11 cellular contexts compared by ENCODE assay signal in genomic region chr1:108831225-108831624, GRCh38. TPM values are rescaled to one million over a fixed set of nuclear protein-coding genes. Genes with fewer than 3 reads are reported as not detected.
A peak's percentile ranks its signal among the peaks of the same experiment; 100 is the strongest.
DNase-seq lines count a peak whose midpoint lies in the region; ATAC-seq, FAIRE-seq and TF ChIP-seq lines count a peak whose summit lies in the region.
"Had no signal": no experiment of that assay in that cellular context is flagged by ENCODE, and none has a peak within 500 bp of the region (broad histone marks: within the 10 kb centered on the region; RNA-seq: fewer than 3 reads in every experiment).

No MANE protein-coding gene starts in this region.

- TF ChIP-seq CTCF in astrocyte (IDR thresholded peaks at IDR 0.05; ENCODE audit: insufficient read depth, low read depth, low read length) (no peak), left ventricle myocardium inferior (IDR thresholded peaks at IDR 0.05; ENCODE audit: borderline replicate concordance) (no peak), spleen (IDR thresholded peaks at IDR 0.05 in 8 of 11, conservative IDR thresholded peaks at IDR 0.05 in 3 of 11) (no peak), endodermal cell (conservative IDR thresholded peaks at IDR 0.05) (no peak)

- H3K27ac ChIP-seq in astrocyte (ENCODE audit: low read depth, low read length) (peak overlapping the region; percentile 89), left ventricle myocardium inferior (replicated peaks) (peak overlapping the region; percentile 81), spleen (peak overlapping the region in 6 of 8 donors; percentile 1 to 63 (median 51)), endodermal cell (ENCODE audit: low read depth, low read length) (no peak overlapping the region)

- H3K36me3 Mint-ChIP-seq in astrocyte (ENCODE audit: low read depth, unreplicated experiment), result no peaks in the 10 kb centered on the region
- no peaks in the 10 kb centered on the region for H3K36me3 Mint-ChIP-seq in activated naive CD8-positive, alpha-beta T cell treated with anti-CD3 and anti-CD28 coated beads, Interleukin-2, amount 50 U/mL, for 24 hours (ENCODE audit: low read depth)
- no peaks in the 10 kb centered on the region for H3K36me3 Mint-ChIP-seq in endodermal cell (ENCODE audit: low read depth)

- H3K27me3 Mint-ChIP-seq in astrocyte (ENCODE audit: low read depth, unreplicated experiment) (no peaks in the 10 kb centered on the region), endodermal cell (ENCODE audit: insufficient read depth) (no peaks in the 10 kb centered on the region)
- no peaks in the 10 kb centered on the region for H3K27me3 Mint-ChIP-seq in activated naive CD8-positive, alpha-beta T cell treated with anti-CD3 and anti-CD28 coated beads, Interleukin-2, amount 50 U/mL, for 24 hours

- H3K4me1 Mint-ChIP-seq in astrocyte (ENCODE audit: low read depth, unreplicated experiment), result peaks cover 23% of the 10 kb centered on the region
- H3K4me1 Mint-ChIP-seq in activated naive CD8-positive, alpha-beta T cell treated with anti-CD3 and anti-CD28 coated beads, Interleukin-2, amount 50 U/mL, for 24 hours, result no peaks in the 10 kb centered on the region
- peaks cover 14% of the 10 kb centered on the region for H3K4me1 Mint-ChIP-seq in endodermal cell

- H4K20me1 ChIP-seq in astrocyte (ENCODE audit: insufficient read depth, low read length), result no peaks in the 10 kb centered on the region

- ATAC-seq in activated naive CD8-positive, alpha-beta T cell treated with anti-CD3 and anti-CD28 coated beads, Interleukin-2, amount 50 U/mL, for 24 hours, result no peak
- ATAC-seq in GM18907 (IDR thresholded peaks at IDR 0.05; ENCODE audit: unreplicated experiment) (no peak), GM19455 (IDR thresholded peaks at IDR 0.05; ENCODE audit: unreplicated experiment) (no peak)

- intact Hi-C loops in left ventricle myocardium inferior (cut with micrococcal nuclease) (no loop called here), spleen (cut with DNase I; ENCODE audit: low total_unique reads) (no loop called here)

- no peak overlapping the region for H3K4me3 Mint-ChIP-seq in astrocyte (ENCODE audit: unreplicated experiment)
- H3K4me3 Mint-ChIP-seq in activated naive CD8-positive, alpha-beta T cell treated with anti-CD3 and anti-CD28 coated beads, Interleukin-2, amount 50 U/mL, for 24 hours, result no peak overlapping the region
- no peak overlapping the region for H3K4me3 Mint-ChIP-seq in endodermal cell
- H3K4me3 Mint-ChIP-seq: activated T-helper 1 cell treated with anti-CD3 and anti-CD28 coated beads, Interleukin-12 subunit alpha, Interleukin-12 subunit beta, Interleukin-2, Interleukin-4 antibody, amounts not matched to agents 30 ng/mL and 10 ng/mL and 1 ng/mL, durations not matched to agents 14 hours and 24 hours and 36 hours had no signal

- H3K4me2 ChIP-seq in astrocyte (ENCODE audit: low read length), result peak overlapping the region; percentile 76

- no peak overlapping the region for H3K4me3 ChIP-seq in astrocyte (ENCODE audit: insufficient read depth, low read depth, low read length)
- H3K4me3 ChIP-seq in left ventricle myocardium inferior, result no peak overlapping the region
- H3K4me3 ChIP-seq in spleen, result no peak overlapping the region
- H3K4me3 ChIP-seq in endodermal cell (ENCODE audit: low read length), result no peak overlapping the region

- no peak for TF ChIP-seq POLR2A in spleen (IDR thresholded peaks at IDR 0.05)

- no peaks in the 10 kb centered on the region for H3K9me3 ChIP-seq in astrocyte (ENCODE audit: insufficient read depth, low read depth, low read length)
- H3K9me3 ChIP-seq in left ventricle myocardium inferior (replicated peaks), result no peaks in the 10 kb centered on the region
- no peaks in the 10 kb centered on the region for H3K9me3 ChIP-seq in spleen
- H3K9me3 ChIP-seq in endodermal cell (ENCODE audit: control insufficient read depth, low read length), result no peaks in the 10 kb centered on the region

- H3K9me3 Mint-ChIP-seq in astrocyte (ENCODE audit: unreplicated experiment) (no peaks in the 10 kb centered on the region), endodermal cell (no peaks in the 10 kb centered on the region)
- H3K9me3 Mint-ChIP-seq in activated naive CD8-positive, alpha-beta T cell treated with anti-CD3 and anti-CD28 coated beads, Interleukin-2, amount 50 U/mL, for 24 hours, result no peaks in the 10 kb centered on the region
- H3K9me3 Mint-ChIP-seq: activated T-helper 1 cell treated with anti-CD3 and anti-CD28 coated beads, Interleukin-12 subunit alpha, Interleukin-12 subunit beta, Interleukin-2, Interleukin-4 antibody, amounts not matched to agents 30 ng/mL and 10 ng/mL and 1 ng/mL, durations not matched to agents 14 hours and 24 hours and 36 hours had no signal

- DNase-seq in HCEC 1CT, result peak; percentile 94
- DNase-seq in astrocyte (ENCODE audit: low read depth), result peak; percentile 65
- DNase-seq in left ventricle myocardium inferior, result no peak
- no peak for DNase-seq in spleen
- DNase-seq in activated naive CD8-positive, alpha-beta T cell treated with anti-CD3 and anti-CD28 coated beads, Interleukin-2, amount 50 U/mL, for 24 hours, result no peak
- no peak for DNase-seq in endodermal cell
- DNase-seq: NCI-H146 had no signal

- H3K27me3 ChIP-seq in astrocyte (ENCODE audit: insufficient read depth, low read length) (no peaks in the 10 kb centered on the region), left ventricle myocardium inferior (ENCODE audit: low read depth) (no peaks in the 10 kb centered on the region), spleen (replicated peaks in 1 of 7) (no peaks in the 10 kb centered on the region), endodermal cell (ENCODE audit: control insufficient read depth, insufficient read depth, low read length, poor library complexity, severe bottlenecking) (no peaks in the 10 kb centered on the region)

- H2AFZ ChIP-seq in astrocyte (ENCODE audit: low read depth, low read length), result peak overlapping the region; percentile 19

- FAIRE-seq in astrocyte (lab: Jason Lieb, UNC), result no peak

- H3K9ac ChIP-seq in astrocyte (ENCODE audit: low read length) (peak overlapping the region; percentile 68), endodermal cell (ENCODE audit: extremely low read depth, low read length, poor library complexity, severe bottlenecking) (no peak overlapping the region)

- H3K36me3 ChIP-seq in astrocyte (ENCODE audit: insufficient read depth, low read length) (no peaks in the 10 kb centered on the region), left ventricle myocardium inferior (no peaks in the 10 kb centered on the region), spleen (no peaks in the 10 kb centered on the region), endodermal cell (ENCODE audit: control insufficient read depth, insufficient read depth, low read length) (no peaks in the 10 kb centered on the region)

- H3K27ac Mint-ChIP-seq in astrocyte (ENCODE audit: unreplicated experiment), result no peak overlapping the region
- H3K27ac Mint-ChIP-seq in activated naive CD8-positive, alpha-beta T cell treated with anti-CD3 and anti-CD28 coated beads, Interleukin-2, amount 50 U/mL, for 24 hours, result no peak overlapping the region
- H3K27ac Mint-ChIP-seq in endodermal cell, result no peak overlapping the region
- H3K27ac Mint-ChIP-seq: activated T-helper 1 cell treated with anti-CD3 and anti-CD28 coated beads, Interleukin-12 subunit alpha, Interleukin-12 subunit beta, Interleukin-2, Interleukin-4 antibody, amounts not matched to agents 30 ng/mL and 10 ng/mL and 1 ng/mL, durations not matched to agents 14 hours and 24 hours and 36 hours had no signal

- H3K79me2 ChIP-seq in astrocyte (ENCODE audit: insufficient read depth, low read length), result no peaks in the 10 kb centered on the region

- WGBS in spleen, 5 donors, result 27 to 56% (median 41%) methylated on average over 2 of the region's 2 CpGs
- 95 to 100% methylated on average over 1 to 2 of the region's 2 CpGs for WGBS in endodermal cell (ENCODE audit: insufficient coverage in 1 of 2, insufficient read length in 1 of 2), 2 experiments

- H3K4me1 ChIP-seq in astrocyte (ENCODE audit: insufficient read depth, low read length), result peaks cover 37% of the 10 kb centered on the region
- H3K4me1 ChIP-seq in left ventricle myocardium inferior, result peaks cover 39% of the 10 kb centered on the region
- H3K4me1 ChIP-seq in spleen, result peaks cover 0 to 29% (median 15%) of the 10 kb centered on the region in 6 donors
- H3K4me1 ChIP-seq in endodermal cell (ENCODE audit: control insufficient read depth, insufficient read depth, low read length), result peaks cover 6% of the 10 kb centered on the region

RNA-seq across cellular contexts. Expression of gene AKNAD1, which starts 25.7 kb away (rescaled TPM):
- total RNA-seq in astrocyte (not detected in 2 replicates), left ventricle myocardium inferior (not detected), spleen (not detected), endodermal cell (1 to 10 TPM in 1 of 2 donors, under 1 TPM in 1; 0.20 to 2.0 TPM)
- under 1 TPM in 2 of 3 donors, not detected in 1; 0.03 to 0.11 TPM for polyA plus RNA-seq in spleen
- polyA plus RNA-seq in endodermal cell (2013, experiment 1 of 2), result 0.43 TPM
- polyA plus RNA-seq in endodermal cell (2013, experiment 2 of 2), result 0.29 TPM
- total RNA-seq: activated T-helper 1 cell treated with anti-CD3 and anti-CD28 coated beads, Interleukin-12 subunit alpha, Interleukin-12 subunit beta, Interleukin-2, Interleukin-4 antibody, amounts not matched to agents 30 ng/mL and 10 ng/mL and 1 ng/mL, durations not matched to agents 14 hours and 24 hours and 36 hours; T-helper 1 cell treated with Interleukin-12 subunit alpha and Interleukin-12 subunit beta and Interleukin-4 antibody, amounts not matched to agents 30 ng/mL and 1 ng/mL, for 36 hours had no signal

RNA-seq across cellular contexts. Expression of gene GPSM2, which starts 45.6 kb away (rescaled TPM):
- total RNA-seq in astrocyte (2.8 and 3.1 TPM in 2 replicates), left ventricle myocardium inferior (2.5 TPM), spleen (1 to 10 TPM; 1.6 to 7.7 (median 4.0) TPM), endodermal cell (10 to 100 TPM; 39.0 to 60.1 TPM)
- polyA plus RNA-seq in spleen, result 1 to 10 TPM in 1 of 3 donors, under 1 TPM in 2; 0.67 to 1.7 (median 0.93) TPM
- polyA plus RNA-seq in endodermal cell (2013, experiment 1 of 2), result 47.1 TPM
- 57.8 TPM for polyA plus RNA-seq in endodermal cell (2013, experiment 2 of 2)

Comparison
In these comparisons a context has a peak if more than half of its experiments do, and no peak if none do; other contexts are left out.
1. DNase-seq: peak in HCEC 1CT (single experiment) and astrocyte (single experiment); none in left ventricle myocardium inferior (single experiment), spleen (single experiment), activated naive CD8-positive, alpha-beta T cell treated with anti-CD3 and anti-CD28 coated beads, Interleukin-2, amount 50 U/mL, for 24 hours (single experiment) and endodermal cell (single experiment).